ENCODE assay signal across 10 cellular contexts in genomic region chr1:181094813-181095212, GRCh38. TPM values are rescaled to one million over a fixed set of nuclear protein-coding genes. Genes with fewer than 3 reads are reported as not detected.
DNase-seq lines count a peak whose midpoint lies in the region; ATAC-seq, FAIRE-seq and TF ChIP-seq lines count a peak whose summit lies in the region.
"Had no signal": no experiment of that assay in that cellular context is flagged by ENCODE, and none has a peak within 500 bp of the region (broad histone marks: within the 10 kb centered on the region; RNA-seq: fewer than 3 reads in every experiment).

No MANE protein-coding gene starts in this region.

- TF ChIP-seq CTCF in breast epithelium (IDR thresholded peaks at IDR 0.05) = no peak
- no peak for TF ChIP-seq CTCF in kidney (IDR thresholded peaks at IDR 0.05; ENCODE audit: borderline replicate concordance, extremely low read depth, insufficient read depth)
- TF ChIP-seq CTCF in type B pancreatic cell (conservative IDR thresholded peaks at IDR 0.05) = no peak

- peaks cover 5 to 20% of the 10 kb centered on the region in 2 donors for H3K4me1 ChIP-seq in breast epithelium
- peaks cover 6 to 11% of the 10 kb centered on the region in 2 donors for H3K4me1 ChIP-seq in kidney (ENCODE audit: control insufficient read depth in 1 of 2, insufficient read depth in 1 of 2, low read depth in 1 of 2, low read length in 2 of 2)

- H3K27ac Mint-ChIP-seq in type B pancreatic cell = peak overlapping the region; percentile 65

- TF ChIP-seq POLR2A in breast epithelium (IDR thresholded peaks at IDR 0.05) = no peak

- H3K27ac ChIP-seq in breast epithelium = peak overlapping the region; percentile 60 to 78
- peak overlapping the region; percentile 33 for H3K27ac ChIP-seq in kidney (ENCODE audit: low read depth in 2 of 2, low read length in 2 of 2)
- H3K27ac ChIP-seq: neutrophil, SK-N-MC had no signal

- no peaks in the 10 kb centered on the region for H3K9me3 ChIP-seq in breast epithelium
- no peaks in the 10 kb centered on the region for H3K9me3 ChIP-seq in kidney (ENCODE audit: control insufficient read depth in 1 of 2, low read length in 2 of 2)
- H3K9me3 ChIP-seq: neutrophil had no signal

- no peak for FAIRE-seq in kidney (lab: Jason Lieb, UNC)

- intact Hi-C loops in breast epithelium (cut with DNase I; ENCODE audit: low total_unique reads) = no loop called here
- intact Hi-C loops in kidney (cut with DNase I) = no loop called here

- H3K36me3 Mint-ChIP-seq in type B pancreatic cell = peaks cover 13% of the 10 kb centered on the region

- no peak for ATAC-seq in GM21619 (IDR thresholded peaks at IDR 0.05; ENCODE audit: unreplicated experiment)

- no peaks in the 10 kb centered on the region for H3K9me3 Mint-ChIP-seq in type B pancreatic cell

- H3K27me3 Mint-ChIP-seq in type B pancreatic cell = peaks cover 11% of the 10 kb centered on the region

- H3K4me3 ChIP-seq in breast epithelium = no peak overlapping the region
- H3K4me3 ChIP-seq in kidney (ENCODE audit: low read length in 2 of 2) = no peak overlapping the region
- H3K4me3 ChIP-seq: SK-N-MC had no signal

- H3K9ac ChIP-seq in kidney (ENCODE audit: low read length in 2 of 2) = no peak overlapping the region

- H3K4me3 Mint-ChIP-seq in type B pancreatic cell = peak overlapping the region; percentile 7

- DNase-seq in DMS 273 (lab: John Stamatoyannopoulos, UW; ENCODE audit: unreplicated experiment) (peak; percentile 56), DMS 273 treated with DMSO at 0.1 percent for 48 hours (lab: John Stamatoyannopoulos, UW) (no peak), breast epithelium (ENCODE audit: low spot score in 2 of 2) (no peak), kidney (no peak), type B pancreatic cell (ENCODE audit: extremely low spot score, unreplicated experiment) (no peak), NCI-H146 (lab: John Stamatoyannopoulos, UW) (no peak)
- DNase-seq in activated CD4-positive, alpha-beta T cell treated with anti-CD3 and anti-CD28 coated beads for 4 hours = no peak

- no peaks in the 10 kb centered on the region for H3K36me3 ChIP-seq in breast epithelium
- H3K36me3 ChIP-seq in kidney (ENCODE audit: control insufficient read depth in 1 of 2, insufficient read depth in 2 of 2, low read length in 2 of 2) = no peaks in the 10 kb centered on the region
- H3K36me3 ChIP-seq: neutrophil had no signal

- H3K27me3 ChIP-seq in breast epithelium = no peaks in the 10 kb centered on the region

- peaks cover 66% of the 10 kb centered on the region for H3K4me1 Mint-ChIP-seq in type B pancreatic cell (ENCODE audit: unreplicated experiment)

RNA-seq across cellular contexts. Expression of gene IER5, which starts 6.3 kb away (rescaled TPM):
- 10 to 100 TPM in 2 of 3 donors, 1 to 10 TPM in 1; 6.9 to 19.7 (median 18.1) TPM for total RNA-seq in breast epithelium
- 11.0 TPM for total RNA-seq in kidney
- 3.9 TPM for polyA plus RNA-seq in kidney (ENCODE audit: insufficient read depth, low read depth, low replicate concordance)
- 16.6 and 27.7 TPM in 2 replicates for total RNA-seq in type B pancreatic cell (ENCODE audit: low replicate concordance)
